Comparison of ENCODE assay signal across 28 cellular contexts in genomic region chr2:147684903-147685302, GRCh38.
"Had no signal": no experiment of that assay in that cellular context is flagged by ENCODE, and none has a peak within 500 bp of the region (broad histone marks: within the 10 kb centered on the region; RNA-seq: fewer than 3 reads in every experiment).

No MANE protein-coding gene starts in this region.

- H3K9me3 ChIP-seq: ovary, psoas muscle, suprapubic skin, testis, tibial artery, transverse colon, upper lobe of right lung, uterus had no signal

- H3K79me2 ChIP-seq: parathyroid adenoma had no signal

- H3K27me3 ChIP-seq: neural progenitor cell, ovary, spleen, suprapubic skin, testis, tibial artery, transverse colon, upper lobe of right lung, uterus had no signal

- H3K9ac ChIP-seq: neural progenitor cell, parathyroid adenoma had no signal

- H3K4me1 ChIP-seq: parathyroid adenoma, psoas muscle, suprapubic skin, testis, tibial artery, transverse colon, upper lobe of right lung, uterus had no signal

- H3K4me2 ChIP-seq: neural progenitor cell, smooth muscle cell had no signal

- H3K4me3 ChIP-seq: neural progenitor cell, ovary, psoas muscle, skin epidermis, smooth muscle cell, spleen, suprapubic skin, testis, tibial artery, transverse colon, upper lobe of right lung, uterus had no signal

- ATAC-seq: natural killer cell; psoas muscle; right cardiac atrium; sciatic nerve; stimulated activated memory B cell treated with anti-CD40 and anti-IgM and Interleukin-4, amounts not matched to agents 10 μg/mL and 1 μg/mL and 100 μg/mL, for 72 hours; stimulated activated naive CD8-positive, alpha-beta T cell treated with anti-CD3 and anti-CD28 coated beads, Interleukin-15, amount 100 ng/mL, for 72 hours; stimulated activated naive CD8-positive, alpha-beta T cell treated with anti-CD3 and anti-CD28 coated beads, Interleukin-15, Interleukin-2, amounts not matched to agents 100 U/mL and 50 U/mL, for 24 hours; upper lobe of right lung had no signal

- H2AFZ ChIP-seq: neural progenitor cell, parathyroid adenoma had no signal

- H3K36me3 ChIP-seq: neural progenitor cell, ovary, spleen, suprapubic skin, tibial artery, transverse colon, upper lobe of right lung, uterus had no signal

- DNase-seq: natural killer cell; occipital lobe; ovary; posterior cingulate gyrus; psoas muscle; right cardiac atrium; spleen; stimulated activated CD4-positive, alpha-beta T cell treated with anti-CD3 and anti-CD28 coated beads, Interleukin-12 subunit alpha, Interleukin-12 subunit beta, amount 100 ng/mL, for 4 hours; stimulated activated CD4-positive, alpha-beta T cell treated with anti-CD3 and anti-CD28 coated beads, Interleukin-1b, Interleukin-23, amount 100 ng/mL, for 48 hours; stimulated activated CD4-positive, alpha-beta T cell treated with anti-CD3 and anti-CD28 coated beads, Interleukin-4, amount 100 ng/mL, for 1 hour; stimulated activated CD4-positive, alpha-beta T cell treated with anti-CD3 and anti-CD28 coated beads, Interleukin-4, amount 100 ng/mL, for 4 hours; stimulated activated CD8-positive, alpha-beta memory T cell treated with anti-CD3 and anti-CD28 coated beads, Interleukin-4, amount 100 ng/mL, for 48 hours; stimulated activated naive CD4-positive, alpha-beta T cell; stimulated activated naive CD8-positive, alpha-beta T cell treated with anti-CD3 and anti-CD28 coated beads, Interleukin-15, amount 100 ng/mL, for 72 hours; stimulated activated naive CD8-positive, alpha-beta T cell treated with anti-CD3 and anti-CD28 coated beads, Interleukin-15, Interleukin-2, amounts not matched to agents 100 U/mL and 50 U/mL, for 24 hours; substantia nigra; testis; tibial artery; transverse colon; upper lobe of right lung; uterus had no signal

- H3K27ac ChIP-seq: neural progenitor cell, ovary, parathyroid adenoma, psoas muscle, skin epidermis, spleen, suprapubic skin, testis, tibial artery, transverse colon, upper lobe of right lung, uterus had no signal
